ENCODE assay signal across 9 cellular contexts in the genomic region with DNA sequence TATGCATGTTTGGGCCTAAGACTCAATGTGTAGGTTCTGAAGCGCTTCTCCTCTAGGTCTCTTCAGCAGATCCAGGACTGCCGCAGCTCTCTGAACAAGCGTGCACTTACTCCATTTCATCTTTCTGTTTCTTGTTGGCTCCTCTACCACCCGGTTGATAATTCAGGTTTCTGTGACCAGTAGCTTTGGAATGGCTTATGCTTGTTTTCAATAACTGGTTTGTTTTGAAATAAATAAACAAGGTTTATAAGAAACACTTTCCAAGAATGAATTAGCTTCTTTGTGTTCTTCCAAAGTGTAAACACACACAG. TPM values are rescaled to one million over a fixed set of nuclear protein-coding genes. Genes with fewer than 3 reads are reported as not detected.
DNase-seq lines count a peak whose midpoint lies in the region; ATAC-seq and TF ChIP-seq lines count a peak whose summit lies in the region.
"Had no signal": no experiment of that assay in that cellular context is flagged by ENCODE, and none has a peak within 500 bp of the region (broad histone marks: within the 10 kb centered on the region; RNA-seq: fewer than 3 reads in every experiment).

No MANE protein-coding gene starts in this region.

- peak overlapping the region; percentile 96 for H3K4me3 Mint-ChIP-seq in activated T-helper 1 cell treated with anti-CD3 and anti-CD28 coated beads, Interleukin-12 subunit alpha, Interleukin-12 subunit beta, Interleukin-2, Interleukin-4 antibody, amounts not matched to agents 30 ng/mL and 10 ng/mL and 1 ng/mL, durations not matched to agents 14 hours and 24 hours and 36 hours
- H3K4me3 Mint-ChIP-seq in stimulated activated naive CD8-positive, alpha-beta T cell treated with anti-CD3 and anti-CD28 coated beads, Interleukin-15, amount 100 ng/mL, for 72 hours = peak overlapping the region; percentile 89 to 97

- peaks cover 51% of the 10 kb centered on the region for H3K4me1 Mint-ChIP-seq in activated T-helper 1 cell treated with anti-CD3 and anti-CD28 coated beads, Interleukin-12 subunit alpha, Interleukin-12 subunit beta, Interleukin-2, Interleukin-4 antibody, amounts not matched to agents 30 ng/mL and 10 ng/mL and 1 ng/mL, durations not matched to agents 14 hours and 24 hours and 36 hours (ENCODE audit: low read depth)
- peaks cover 60% of the 10 kb centered on the region for H3K4me1 Mint-ChIP-seq in stimulated activated naive CD8-positive, alpha-beta T cell treated with anti-CD3 and anti-CD28 coated beads, Interleukin-15, amount 100 ng/mL, for 72 hours

- CTCF ChIA-PET in SK-N-SH (lab: Yijun Ruan, JAX) = interaction anchor here (0.9 to 1.2 kb wide), 2 partner anchors 10 to 25 kb away, joined by 3 read pairs; no protein-coding TSS in a partner anchor

- no peaks in the 10 kb centered on the region; a peak in 1 of 4 replicates for H3K4me1 ChIP-seq in SK-N-SH (ENCODE audit: control insufficient read depth in 1 of 2, insufficient read depth in 2 of 2, low read depth in 1 of 2, low read length in 1 of 2)

- H3K27ac ChIP-seq in SK-N-SH (ENCODE audit: low read depth in 2 of 2, low read length in 1 of 2) = no peak overlapping the region

- intact Hi-C loops in activated T-helper 1 cell treated with anti-CD3 and anti-CD28 coated beads, Interleukin-12 subunit alpha, Interleukin-12 subunit beta, Interleukin-2, Interleukin-4 antibody, amounts not matched to agents 30 ng/mL and 10 ng/mL and 1 ng/mL, durations not matched to agents 14 hours and 24 hours and 36 hours (cut with micrococcal nuclease) = loop anchor here (1.0 to 10.0 kb wide), 3 partner anchors 8 to 1291 kb away; a partner anchor contains a TSS

- no peak overlapping the region for H3K9ac ChIP-seq in SK-N-SH

- H3K4me2 ChIP-seq in SK-N-SH = peak overlapping the region; percentile 83

- TF ChIP-seq RAD21 in SK-N-SH (IDR thresholded peaks at IDR 0.05; ENCODE audit: low read length) = no peak

- H3K9me2 ChIP-seq in SK-N-SH = no peaks in the 10 kb centered on the region

- H4K20me1 ChIP-seq in SK-N-SH (ENCODE audit: insufficient read depth) = no peaks in the 10 kb centered on the region

- H3K4me3 ChIP-seq in SK-N-SH (ENCODE audit: low read depth in 2 of 2, low read length in 1 of 2) = peak overlapping the region; percentile 41 to 65; a peak in 3 of 4 replicates
- peak overlapping the region; percentile 76 for H3K4me3 ChIP-seq in iPS-18c (ENCODE audit: insufficient read depth, low read depth, low read length)
- H3K4me3 ChIP-seq: K562 had no signal

- H3K9me3 ChIP-seq in SK-N-SH = no peaks in the 10 kb centered on the region
- no peaks in the 10 kb centered on the region for H3K9me3 ChIP-seq in iPS-18c (ENCODE audit: control insufficient read depth, insufficient read depth, low read length)

- no peaks in the 10 kb centered on the region for H3F3A ChIP-seq in SK-N-SH (replicated peaks; ENCODE audit: insufficient read depth)

- H3K27me3 Mint-ChIP-seq in activated T-helper 1 cell treated with anti-CD3 and anti-CD28 coated beads, Interleukin-12 subunit alpha, Interleukin-12 subunit beta, Interleukin-2, Interleukin-4 antibody, amounts not matched to agents 30 ng/mL and 10 ng/mL and 1 ng/mL, durations not matched to agents 14 hours and 24 hours and 36 hours (ENCODE audit: insufficient read depth) = no peaks in the 10 kb centered on the region
- no peaks in the 10 kb centered on the region for H3K27me3 Mint-ChIP-seq in stimulated activated naive CD8-positive, alpha-beta T cell treated with anti-CD3 and anti-CD28 coated beads, Interleukin-15, amount 100 ng/mL, for 72 hours

- H3K27ac Mint-ChIP-seq in activated T-helper 1 cell treated with anti-CD3 and anti-CD28 coated beads, Interleukin-12 subunit alpha, Interleukin-12 subunit beta, Interleukin-2, Interleukin-4 antibody, amounts not matched to agents 30 ng/mL and 10 ng/mL and 1 ng/mL, durations not matched to agents 14 hours and 24 hours and 36 hours = peak overlapping the region; percentile 96
- peak overlapping the region; percentile 90 to 95 for H3K27ac Mint-ChIP-seq in stimulated activated naive CD8-positive, alpha-beta T cell treated with anti-CD3 and anti-CD28 coated beads, Interleukin-15, amount 100 ng/mL, for 72 hours

- peak overlapping the region; percentile 42; the same call in 1 of the 2 replicates for H2AFZ ChIP-seq in SK-N-SH (ENCODE audit: low read depth)

- DNase-seq in SK-N-SH (no peak), amygdala (lab: John Stamatoyannopoulos, UW) (no peak)
- no peak for DNase-seq in activated T-helper 1 cell treated with anti-CD3 and anti-CD28 coated beads, Interleukin-12 subunit alpha, Interleukin-12 subunit beta, Interleukin-2, Interleukin-4 antibody, amounts not matched to agents 30 ng/mL and 10 ng/mL and 1 ng/mL, durations not matched to agents 14 hours and 24 hours and 36 hours (ENCODE audit: low spot score)
- DNase-seq in stimulated activated naive CD8-positive, alpha-beta T cell treated with anti-CD3 and anti-CD28 coated beads, Interleukin-15, amount 100 ng/mL, for 72 hours = no peak

- peaks cover 22% of the 10 kb centered on the region; the same call in 1 of the 2 replicates for H3K27me3 ChIP-seq in SK-N-SH (ENCODE audit: insufficient read depth)

- H3K79me2 ChIP-seq in SK-N-SH (ENCODE audit: insufficient read depth) = no peaks in the 10 kb centered on the region

- ATAC-seq in SK-N-SH treated with all-trans-retinoic acid at 6 μM for 48 hours = no peak
- ATAC-seq in stimulated activated naive CD8-positive, alpha-beta T cell treated with anti-CD3 and anti-CD28 coated beads, Interleukin-15, amount 100 ng/mL, for 72 hours = no peak
- ATAC-seq in HG02678 (IDR thresholded peaks at IDR 0.05; ENCODE audit: unreplicated experiment) = no peak
- no peak for ATAC-seq in GM18873 (IDR thresholded peaks at IDR 0.05; ENCODE audit: low FRiP score, unreplicated experiment)
- ATAC-seq: K562 had no signal

- WGBS in SK-N-SH (ENCODE audit: low lambda C conversion rate) = 29% methylated on average over 4 of the region's 4 CpGs

- H3K36me3 Mint-ChIP-seq in activated T-helper 1 cell treated with anti-CD3 and anti-CD28 coated beads, Interleukin-12 subunit alpha, Interleukin-12 subunit beta, Interleukin-2, Interleukin-4 antibody, amounts not matched to agents 30 ng/mL and 10 ng/mL and 1 ng/mL, durations not matched to agents 14 hours and 24 hours and 36 hours (ENCODE audit: low read depth) = peaks cover 18% of the 10 kb centered on the region

- no peaks in the 10 kb centered on the region for H3K9me3 Mint-ChIP-seq in activated T-helper 1 cell treated with anti-CD3 and anti-CD28 coated beads, Interleukin-12 subunit alpha, Interleukin-12 subunit beta, Interleukin-2, Interleukin-4 antibody, amounts not matched to agents 30 ng/mL and 10 ng/mL and 1 ng/mL, durations not matched to agents 14 hours and 24 hours and 36 hours
- no peaks in the 10 kb centered on the region for H3K9me3 Mint-ChIP-seq in stimulated activated naive CD8-positive, alpha-beta T cell treated with anti-CD3 and anti-CD28 coated beads, Interleukin-15, amount 100 ng/mL, for 72 hours

- no peak for TF ChIP-seq EP300 in SK-N-SH (IDR thresholded peaks at IDR 0.05; ENCODE audit: borderline replicate concordance in 1 of 2, low read depth in 1 of 2, low read length in 1 of 2)

- POLR2A ChIA-PET in SK-N-SH (lab: Yijun Ruan, JAX) = no interaction called here

- H3K36me3 ChIP-seq in SK-N-SH (replicated peaks in 1 of 2; ENCODE audit: control insufficient read depth in 1 of 2, insufficient read depth in 2 of 2, low read length in 1 of 2) = no peaks in the 10 kb centered on the region

- no peak for TF ChIP-seq CTCF in SK-N-SH (IDR thresholded peaks at IDR 0.05)

TF ChIP-seq in SK-N-SH, 30 proteins besides CTCF, POLR2A, EP300 and RAD21 (continues in another document):
- no peak for TF ChIP-seq POLR2AphosphoS5 (IDR thresholded peaks at IDR 0.05; ENCODE audit: low read depth, low read length)
- no peak for TF ChIP-seq SMC3 (IDR thresholded peaks at IDR 0.05; ENCODE audit: low read depth, low read length)
- TF ChIP-seq, protein P1, sequence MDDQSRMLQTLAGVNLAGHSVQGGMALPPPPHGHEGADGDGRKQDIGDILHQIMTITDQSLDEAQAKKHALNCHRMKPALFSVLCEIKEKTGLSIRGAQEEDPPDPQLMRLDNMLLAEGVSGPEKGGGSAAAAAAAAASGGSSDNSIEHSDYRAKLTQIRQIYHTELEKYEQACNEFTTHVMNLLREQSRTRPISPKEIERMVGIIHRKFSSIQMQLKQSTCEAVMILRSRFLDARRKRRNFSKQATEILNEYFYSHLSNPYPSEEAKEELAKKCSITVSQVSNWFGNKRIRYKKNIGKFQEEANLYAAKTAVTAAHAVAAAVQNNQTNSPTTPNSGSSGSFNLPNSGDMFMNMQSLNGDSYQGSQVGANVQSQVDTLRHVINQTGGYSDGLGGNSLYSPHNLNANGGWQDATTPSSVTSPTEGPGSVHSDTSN (IDR thresholded peaks at IDR 0.05) = no peak
- TF ChIP-seq YY1 (IDR thresholded peaks at IDR 0.05; ENCODE audit: low read depth) = no peak
- no peak for TF ChIP-seq MXI1 (IDR thresholded peaks at IDR 0.05; ENCODE audit: low read depth, low read length)

TF ChIP-seq in SK-N-SH treated with all-trans-retinoic acid at 6 μM for 48 hours, 23 proteins besides CTCF, POLR2A, EP300 and RAD21 (continues in another document):
- TF ChIP-seq ISL1 (CRISPR knock-in tag; IDR thresholded peaks at IDR 0.05) (no peak), TCF4 (CRISPR knock-in tag; IDR thresholded peaks at IDR 0.05; ENCODE audit: borderline replicate concordance) (no peak), ZNF8 (CRISPR knock-in tag; IDR thresholded peaks at IDR 0.05) (no peak), PPARA (CRISPR knock-in tag; IDR thresholded peaks at IDR 0.05; ENCODE audit: borderline replicate concordance) (no peak), ARNTL (CRISPR knock-in tag; IDR thresholded peaks at IDR 0.05; ENCODE audit: borderline replicate concordance, low read depth) (no peak), CSDC2 (CRISPR knock-in tag; IDR thresholded peaks at IDR 0.05) (no peak), ZNF565 (CRISPR knock-in tag; conservative IDR thresholded peaks at IDR 0.05; ENCODE audit: low read depth) (no peak)
- TF ChIP-seq, protein P2, sequence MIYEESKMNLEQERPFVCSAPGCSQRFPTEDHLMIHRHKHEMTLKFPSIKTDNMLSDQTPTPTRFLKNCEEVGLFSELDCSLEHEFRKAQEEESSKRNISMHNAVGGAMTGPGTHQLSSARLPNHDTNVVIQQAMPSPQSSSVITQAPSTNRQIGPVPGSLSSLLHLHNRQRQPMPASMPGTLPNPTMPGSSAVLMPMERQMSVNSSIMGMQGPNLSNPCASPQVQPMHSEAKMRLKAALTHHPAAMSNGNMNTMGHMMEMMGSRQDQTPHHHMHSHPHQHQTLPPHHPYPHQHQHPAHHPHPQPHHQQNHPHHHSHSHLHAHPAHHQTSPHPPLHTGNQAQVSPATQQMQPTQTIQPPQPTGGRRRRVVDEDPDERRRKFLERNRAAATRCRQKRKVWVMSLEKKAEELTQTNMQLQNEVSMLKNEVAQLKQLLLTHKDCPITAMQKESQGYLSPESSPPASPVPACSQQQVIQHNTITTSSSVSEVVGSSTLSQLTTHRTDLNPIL (CRISPR knock-in tag; IDR thresholded peaks at IDR 0.05; ENCODE audit: low read depth) = no peak

RNA-seq across cellular contexts. Expression of a gene that starts 1.5 kb away (rescaled TPM):
- polyA plus RNA-seq in SK-N-SH (2012; rRNA removed) = 2.8 and 5.0 TPM in 2 replicates
- polyA plus RNA-seq in SK-N-SH (2012; cell fraction: cytosol; rRNA removed) = 4.2 and 4.8 TPM in 2 replicates
- 0.79 and 1.9 TPM in 2 replicates for polyA plus RNA-seq in SK-N-SH (2012; cell fraction: nucleus; rRNA removed)
- 114 and 136 TPM in 2 replicates for total RNA-seq in activated T-helper 1 cell treated with anti-CD3 and anti-CD28 coated beads, Interleukin-12 subunit alpha, Interleukin-12 subunit beta, Interleukin-2, Interleukin-4 antibody, amounts not matched to agents 30 ng/mL and 10 ng/mL and 1 ng/mL, durations not matched to agents 14 hours and 24 hours and 36 hours
